ENCODE assay signal across 36 cellular contexts in genomic region chr5:24906689-24907088, GRCh38.
"Had no signal": no experiment of that assay in that cellular context is flagged by ENCODE, and none has a peak within 500 bp of the region (broad histone marks: within the 10 kb centered on the region; RNA-seq: fewer than 3 reads in every experiment).

No MANE protein-coding gene starts in this region.

- H3K27me3 ChIP-seq: adrenal gland, body of pancreas, brain microvascular endothelial cell, cardiac muscle cell had no signal

- H3K36me3 ChIP-seq: adrenal gland, brain microvascular endothelial cell, cardiac muscle cell had no signal

- H3K27ac Mint-ChIP-seq: activated B cell treated with CpG ODN at 0.5 μM for 24 hours; activated CD4-positive, alpha-beta memory T cell treated with anti-CD3 and anti-CD28 coated beads for 36 hours; activated CD4-positive, alpha-beta T cell treated with anti-CD3 and anti-CD28 coated beads, Interleukin-2, amount 10 ng/mL, durations not matched to agents 24 days and 14 days; activated CD8-positive, alpha-beta T cell treated with anti-CD3 and anti-CD28 coated beads for 36 hours; activated naive CD4-positive, alpha-beta T cell treated with anti-CD3 and anti-CD28 coated beads for 36 hours; activated naive CD4-positive, alpha-beta T cell treated with anti-CD3 and anti-CD28 coated beads, Interleukin-2, amount 50 U/mL, for 72 hours; activated naive CD8-positive, alpha-beta T cell treated with anti-CD3 and anti-CD28 coated beads for 36 hours; activated T-cell treated with anti-CD3 and anti-CD28 coated beads, Interleukin-2, amount 50 U/mL, for 72 hours; activated T-helper 1 cell treated with anti-CD3 and anti-CD28 coated beads, Interleukin-12 subunit alpha, Interleukin-12 subunit beta, Interleukin-2, Interleukin-4 antibody, amounts not matched to agents 30 ng/mL and 10 ng/mL and 1 ng/mL, durations not matched to agents 14 hours and 24 hours and 36 hours; activated T-helper 17 cell treated with anti-CD3 and anti-CD28 coated beads, Interleukin-2, amount 50 U/mL, for 72 hours; T-helper 1 cell treated with Interleukin-12 subunit alpha and Interleukin-12 subunit beta and Interleukin-4 antibody, amounts not matched to agents 30 μg/mL and 1 μg/mL, for 36 hours; T-helper 2 cell treated with Interferon-gamma antibody and Interleukin-4, amounts not matched to agents 5 μg/mL and 100 μg/mL, for 36 hours had no signal

- H3K4me1 Mint-ChIP-seq: activated B cell treated with CpG ODN at 0.5 μM for 24 hours; activated CD4-positive, alpha-beta T cell treated with anti-CD3 and anti-CD28 coated beads, Interleukin-2, amount 10 ng/mL, durations not matched to agents 24 days and 14 days; activated naive CD8-positive, alpha-beta T cell treated with anti-CD3 and anti-CD28 coated beads for 36 hours; activated T-helper 17 cell treated with anti-CD3 and anti-CD28 coated beads, Interleukin-2, amount 50 U/mL, for 72 hours; central memory CD8-positive, alpha-beta T cell had no signal

- H3K36me3 Mint-ChIP-seq: activated CD4-positive, alpha-beta memory T cell treated with anti-CD3 and anti-CD28 coated beads for 36 hours; activated naive CD8-positive, alpha-beta T cell treated with anti-CD3 and anti-CD28 coated beads for 36 hours had no signal

- DNase-seq: activated B cell treated with CpG ODN at 0.5 μM for 24 hours; activated CD4-positive, alpha-beta memory T cell treated with anti-CD3 and anti-CD28 coated beads for 36 hours; activated CD4-positive, alpha-beta T cell treated with anti-CD3 and anti-CD28 coated beads for 4 hours; activated CD4-positive, alpha-beta T cell treated with anti-CD3 and anti-CD28 coated beads, Interleukin-2, amount 10 ng/mL, durations not matched to agents 24 days and 14 days; activated CD4-positive, alpha-beta T cell treated with anti-CD3 and anti-CD28 coated beads, Interleukin-2, amount 50 U/mL, for 1 hour; activated CD4-positive, alpha-beta T cell treated with anti-CD3 and anti-CD28 coated beads, Interleukin-2, amount 50 U/mL, for 4 hours; activated CD4-positive, CD25-positive, alpha-beta regulatory T cell treated with anti-CD3 and anti-CD28 coated beads, Interleukin-2, amount 50 U/mL, for 72 hours; activated CD8-positive, alpha-beta memory T cell treated with anti-CD3 and anti-CD28 coated beads, Interleukin-2, amount 50 U/mL, for 4 hours; activated CD8-positive, alpha-beta T cell treated with anti-CD3 and anti-CD28 coated beads for 36 hours; activated effector memory CD4-positive, alpha-beta T cell treated with anti-CD3 and anti-CD28 coated beads, Interleukin-2, amount 50 U/mL, for 16 hours; activated gamma-delta T cell treated with Interleukin-2 at 50 U/mL for 16 hours; activated naive CD4-positive, alpha-beta T cell; activated naive CD4-positive, alpha-beta T cell treated with anti-CD3 and anti-CD28 coated beads for 36 hours; activated naive CD4-positive, alpha-beta T cell treated with anti-CD3 and anti-CD28 coated beads, Interleukin-2, amount 50 U/mL, for 16 hours; activated naive CD8-positive, alpha-beta T cell treated with anti-CD3 and anti-CD28 coated beads for 36 hours; activated T-cell treated with anti-CD3 and anti-CD28 coated beads for 4 hours; activated T-cell treated with anti-CD3 and anti-CD28 coated beads, Interleukin-2, amount 50 U/mL, for 1 hour; activated T-cell treated with anti-CD3 and anti-CD28 coated beads, Interleukin-2, amount 50 U/mL, for 4 hours; activated T-cell treated with anti-CD3 and anti-CD28 coated beads, Interleukin-2, amount 50 U/mL, for 72 hours; adrenal gland; amniotic stem cell; aorta; body of pancreas; brain microvascular endothelial cell; caudate nucleus; cerebellar nuclear complex; T-helper 2 cell; T-helper 9 cell had no signal

- H3K4me3 Mint-ChIP-seq: activated B cell treated with CpG ODN at 0.5 μM for 24 hours; activated CD4-positive, alpha-beta memory T cell treated with anti-CD3 and anti-CD28 coated beads for 36 hours; activated CD4-positive, alpha-beta T cell treated with anti-CD3 and anti-CD28 coated beads, Interleukin-2, amount 10 ng/mL, durations not matched to agents 24 days and 14 days; activated CD8-positive, alpha-beta T cell treated with anti-CD3 and anti-CD28 coated beads for 36 hours; activated naive CD4-positive, alpha-beta T cell treated with anti-CD3 and anti-CD28 coated beads for 36 hours; activated naive CD8-positive, alpha-beta T cell treated with anti-CD3 and anti-CD28 coated beads for 36 hours; activated T-cell treated with anti-CD3 and anti-CD28 coated beads, Interleukin-2, amount 50 U/mL, for 4 hours; activated T-cell treated with anti-CD3 and anti-CD28 coated beads, Interleukin-2, amount 50 U/mL, for 72 hours; activated T-helper 1 cell treated with anti-CD3 and anti-CD28 coated beads, Interleukin-12 subunit alpha, Interleukin-12 subunit beta, Interleukin-2, Interleukin-4 antibody, amounts not matched to agents 30 ng/mL and 10 ng/mL and 1 ng/mL, durations not matched to agents 14 hours and 24 hours and 36 hours; activated T-helper 17 cell treated with anti-CD3 and anti-CD28 coated beads, Interleukin-2, amount 50 U/mL, for 72 hours; central memory CD8-positive, alpha-beta T cell; T-helper 1 cell treated with Interleukin-12 subunit alpha and Interleukin-12 subunit beta and Interleukin-4 antibody, amounts not matched to agents 30 μg/mL and 1 μg/mL, for 36 hours; T-helper 2 cell treated with Interferon-gamma antibody and Interleukin-4, amounts not matched to agents 5 μg/mL and 100 μg/mL, for 36 hours had no signal

- ATAC-seq: activated CD8-positive, alpha-beta T cell treated with anti-CD3 and anti-CD28 coated beads for 36 hours; activated naive CD4-positive, alpha-beta T cell treated with anti-CD3 and anti-CD28 coated beads, Interleukin-2, amount 50 U/mL, for 72 hours; activated T-cell treated with anti-CD3 and anti-CD28 coated beads, Interleukin-2, amount 50 U/mL, for 4 hours; activated T-cell treated with anti-CD3 and anti-CD28 coated beads, Interleukin-2, amount 50 U/mL, for 72 hours; activated T-helper 17 cell treated with anti-CD3 and anti-CD28 coated beads, Interleukin-2, amount 50 U/mL, for 72 hours; body of pancreas had no signal

- H3K9me3 ChIP-seq: adrenal gland, body of pancreas had no signal

- H3K4me3 ChIP-seq: adrenal gland, body of pancreas, cardiac muscle cell had no signal

- H3K27me3 Mint-ChIP-seq: activated B cell treated with CpG ODN at 0.5 μM for 24 hours; activated CD4-positive, alpha-beta memory T cell treated with anti-CD3 and anti-CD28 coated beads for 36 hours; activated CD4-positive, alpha-beta T cell treated with anti-CD3 and anti-CD28 coated beads, Interleukin-2, amount 10 ng/mL, durations not matched to agents 24 days and 14 days; activated CD8-positive, alpha-beta T cell treated with anti-CD3 and anti-CD28 coated beads for 36 hours; activated naive CD8-positive, alpha-beta T cell treated with anti-CD3 and anti-CD28 coated beads for 36 hours; activated T-helper 17 cell treated with anti-CD3 and anti-CD28 coated beads, Interleukin-2, amount 50 U/mL, for 72 hours; central memory CD8-positive, alpha-beta T cell had no signal

- H3K9me3 Mint-ChIP-seq: activated CD4-positive, alpha-beta T cell treated with anti-CD3 and anti-CD28 coated beads, Interleukin-2, amount 10 ng/mL, durations not matched to agents 24 days and 14 days; activated T-helper 1 cell treated with anti-CD3 and anti-CD28 coated beads, Interleukin-12 subunit alpha, Interleukin-12 subunit beta, Interleukin-2, Interleukin-4 antibody, amounts not matched to agents 30 ng/mL and 10 ng/mL and 1 ng/mL, durations not matched to agents 14 hours and 24 hours and 36 hours; central memory CD8-positive, alpha-beta T cell had no signal

- H3K4me1 ChIP-seq: adrenal gland, body of pancreas had no signal

- H3K27ac ChIP-seq: adrenal gland, body of pancreas, brain microvascular endothelial cell, cardiac muscle cell, VCaP had no signal
